Comparison of ENCODE assay signal across 16 cellular contexts in genomic region chr17:16005641-16006040, GRCh38. TPM values are rescaled to one million over a fixed set of nuclear protein-coding genes. Genes with fewer than 3 reads are reported as not detected.
DNase-seq lines count a peak whose midpoint lies in the region; ATAC-seq and TF ChIP-seq lines count a peak whose summit lies in the region.
"Had no signal": no experiment of that assay in that cellular context is flagged by ENCODE, and none has a peak within 500 bp of the region (broad histone marks: within the 10 kb centered on the region; RNA-seq: fewer than 3 reads in every experiment).

No MANE protein-coding gene starts in this region.

- H3K36me3 ChIP-seq in lower lobe of right lung (peaks cover 94% of the 10 kb centered on the region), psoas muscle (ENCODE audit: insufficient read depth in 1 of 2, low read depth in 1 of 2) (peaks cover 40 to 99% of the 10 kb centered on the region in 2 donors), ascending aorta (peaks cover 63 to 79% of the 10 kb centered on the region in 2 donors)

- H3K4me3 Mint-ChIP-seq in activated naive CD8-positive, alpha-beta T cell: no peak overlapping the region
- H3K4me3 Mint-ChIP-seq in activated naive CD8-positive, alpha-beta T cell treated with anti-CD3 and anti-CD28 coated beads for 36 hours: no peak overlapping the region
- no peak overlapping the region for H3K4me3 Mint-ChIP-seq in T-helper 17 cell
- no peak overlapping the region for H3K4me3 Mint-ChIP-seq in activated naive CD4-positive, alpha-beta T cell treated with anti-CD3 and anti-CD28 coated beads, Interleukin-2, amount 10 ng/mL, durations not matched to agents 7 days and 5 days
- H3K4me3 Mint-ChIP-seq: CD4-positive, alpha-beta T cell had no signal

- ATAC-seq in T-helper 17 cell (no peak), lower lobe of right lung (no peak), psoas muscle (no peak)
- ATAC-seq: A549 had no signal

- intact Hi-C loops in lower lobe of right lung (cut with DNase I) (no loop called here), psoas muscle (cut with DNase I) (no loop called here), ascending aorta (cut with DNase I) (no loop called here)

- H3K27ac ChIP-seq in lower lobe of right lung: peak overlapping the region; percentile 15
- peak overlapping the region; percentile 50 for H3K27ac ChIP-seq in psoas muscle
- H3K27ac ChIP-seq in ascending aorta: no peak overlapping the region
- H3K27ac ChIP-seq: 22Rv1, A549, C4-2B, HL-60 had no signal

- H3K27ac Mint-ChIP-seq in activated naive CD8-positive, alpha-beta T cell: peak overlapping the region; percentile 34
- no peak overlapping the region for H3K27ac Mint-ChIP-seq in activated naive CD8-positive, alpha-beta T cell treated with anti-CD3 and anti-CD28 coated beads for 36 hours
- H3K27ac Mint-ChIP-seq in T-helper 17 cell: peak overlapping the region; percentile 51
- H3K27ac Mint-ChIP-seq in activated naive CD4-positive, alpha-beta T cell treated with anti-CD3 and anti-CD28 coated beads, Interleukin-2, amount 10 ng/mL, durations not matched to agents 7 days and 5 days: no peak overlapping the region

- peaks cover 36% of the 10 kb centered on the region for H3K36me3 Mint-ChIP-seq in activated naive CD8-positive, alpha-beta T cell
- peaks cover 69% of the 10 kb centered on the region for H3K36me3 Mint-ChIP-seq in activated naive CD8-positive, alpha-beta T cell treated with anti-CD3 and anti-CD28 coated beads for 36 hours
- peaks cover 26% of the 10 kb centered on the region for H3K36me3 Mint-ChIP-seq in T-helper 17 cell (ENCODE audit: low read depth)
- peaks cover 75% of the 10 kb centered on the region for H3K36me3 Mint-ChIP-seq in activated naive CD4-positive, alpha-beta T cell treated with anti-CD3 and anti-CD28 coated beads, Interleukin-2, amount 10 ng/mL, durations not matched to agents 7 days and 5 days

- no peaks in the 10 kb centered on the region for H3K9me3 Mint-ChIP-seq in activated naive CD8-positive, alpha-beta T cell (ENCODE audit: low read depth)
- H3K9me3 Mint-ChIP-seq in activated naive CD8-positive, alpha-beta T cell treated with anti-CD3 and anti-CD28 coated beads for 36 hours: peaks cover 4% of the 10 kb centered on the region
- H3K9me3 Mint-ChIP-seq in activated naive CD4-positive, alpha-beta T cell treated with anti-CD3 and anti-CD28 coated beads, Interleukin-2, amount 10 ng/mL, durations not matched to agents 7 days and 5 days: no peaks in the 10 kb centered on the region
- H3K9me3 Mint-ChIP-seq: CD4-positive, alpha-beta T cell had no signal

- no peaks in the 10 kb centered on the region for H3K27me3 Mint-ChIP-seq in activated naive CD8-positive, alpha-beta T cell
- no peaks in the 10 kb centered on the region for H3K27me3 Mint-ChIP-seq in activated naive CD8-positive, alpha-beta T cell treated with anti-CD3 and anti-CD28 coated beads for 36 hours
- H3K27me3 Mint-ChIP-seq in T-helper 17 cell: no peaks in the 10 kb centered on the region
- no peaks in the 10 kb centered on the region for H3K27me3 Mint-ChIP-seq in activated naive CD4-positive, alpha-beta T cell treated with anti-CD3 and anti-CD28 coated beads, Interleukin-2, amount 10 ng/mL, durations not matched to agents 7 days and 5 days
- H3K27me3 Mint-ChIP-seq: CD4-positive, alpha-beta T cell had no signal

- 90 to 95% (median 94%) methylated on average over 1 of the region's 1 CpG for WGBS in psoas muscle, 3 donors

- peaks cover 26% of the 10 kb centered on the region for H3K4me1 ChIP-seq in lower lobe of right lung
- peaks cover 13% of the 10 kb centered on the region for H3K4me1 ChIP-seq in psoas muscle
- peaks cover 4 to 5% of the 10 kb centered on the region in 2 donors for H3K4me1 ChIP-seq in ascending aorta
- H3K4me1 ChIP-seq: Caco-2 had no signal

- no peaks in the 10 kb centered on the region for H3K27me3 ChIP-seq in lower lobe of right lung (ENCODE audit: low read depth)
- no peaks in the 10 kb centered on the region for H3K27me3 ChIP-seq in psoas muscle (ENCODE audit: insufficient read depth in 3 of 3, low read length in 2 of 3)
- H3K27me3 ChIP-seq in ascending aorta: no peaks in the 10 kb centered on the region

- CTCF ChIA-PET in activated naive CD4-positive, alpha-beta T cell treated with anti-CD3 and anti-CD28 coated beads, Interleukin-2, amount 10 ng/mL, durations not matched to agents 7 days and 5 days (lab: Charles Lee): interaction anchor here (0.7 to 0.9 kb wide), 2 partner anchors 8 to 27 kb away, joined by 3 read pairs; no protein-coding TSS in a partner anchor

- no peak for TF ChIP-seq CTCF in lower lobe of right lung (IDR thresholded peaks at IDR 0.05)
- TF ChIP-seq CTCF in psoas muscle (IDR thresholded peaks at IDR 0.05): no peak
- no peak for TF ChIP-seq CTCF in ascending aorta (IDR thresholded peaks at IDR 0.05)

- no peaks in the 10 kb centered on the region for H3K9me3 ChIP-seq in T-helper 17 cell (ENCODE audit: control insufficient read depth, low read length, poor library complexity, severe bottlenecking)
- H3K9me3 ChIP-seq in lower lobe of right lung: no peaks in the 10 kb centered on the region
- no peaks in the 10 kb centered on the region for H3K9me3 ChIP-seq in psoas muscle
- no peaks in the 10 kb centered on the region for H3K9me3 ChIP-seq in ascending aorta
- H3K9me3 ChIP-seq: Caco-2 had no signal

- no peak for DNase-seq in activated naive CD8-positive, alpha-beta T cell treated with anti-CD3 and anti-CD28 coated beads for 36 hours
- DNase-seq in T-helper 17 cell: no peak
- DNase-seq in lower lobe of right lung: no peak
- no peak for DNase-seq in psoas muscle
- DNase-seq in ascending aorta (ENCODE audit: low spot score in 2 of 2): no peak
- DNase-seq in activated gamma-delta T cell treated with Interleukin-2 at 50 U/mL for 16 hours: no peak
- no peak for DNase-seq in activated naive CD4-positive, alpha-beta T cell treated with anti-CD3 and anti-CD28 coated beads, Interleukin-2, amount 10 ng/mL, durations not matched to agents 7 days and 5 days
- DNase-seq: AML-193; Caco-2; CD4-positive, alpha-beta T cell had no signal

- H3K4me3 ChIP-seq in lower lobe of right lung (no peak overlapping the region), psoas muscle (no peak overlapping the region), ascending aorta (no peak overlapping the region)
- H3K4me3 ChIP-seq: A549, HAP-1 had no signal

- peaks cover 45% of the 10 kb centered on the region for H3K4me1 Mint-ChIP-seq in activated naive CD8-positive, alpha-beta T cell (ENCODE audit: low read depth)
- H3K4me1 Mint-ChIP-seq in activated naive CD8-positive, alpha-beta T cell treated with anti-CD3 and anti-CD28 coated beads for 36 hours: peaks cover 46% of the 10 kb centered on the region
- peaks cover 36% of the 10 kb centered on the region for H3K4me1 Mint-ChIP-seq in T-helper 17 cell
- peaks cover 25% of the 10 kb centered on the region for H3K4me1 Mint-ChIP-seq in activated naive CD4-positive, alpha-beta T cell treated with anti-CD3 and anti-CD28 coated beads, Interleukin-2, amount 10 ng/mL, durations not matched to agents 7 days and 5 days

RNA-seq across cellular contexts. Expression of gene TTC19, which starts 6.0 kb away (rescaled TPM):
- total RNA-seq in activated naive CD8-positive, alpha-beta T cell treated with anti-CD3 and anti-CD28 coated beads for 36 hours: 10 to 100 TPM; 39.7 to 41.2 TPM
- total RNA-seq in T-helper 17 cell (10 to 100 TPM; 46.9 to 49.0 TPM), lower lobe of right lung (36.0 TPM), psoas muscle (10 to 100 TPM; 16.5 to 31.5 (median 29.0) TPM), ascending aorta (158 TPM)
- 10 to 100 TPM; 17.6 to 34.2 (median 19.2) TPM for polyA plus RNA-seq in psoas muscle

RNA-seq across cellular contexts. Expression of gene ZSWIM7, which starts 6.1 kb away (rescaled TPM):
- total RNA-seq in activated naive CD8-positive, alpha-beta T cell treated with anti-CD3 and anti-CD28 coated beads for 36 hours: 10 to 100 TPM; 10.8 to 13.4 TPM
- total RNA-seq in T-helper 17 cell (10 to 100 TPM; 15.4 to 17.5 TPM), lower lobe of right lung (21.3 TPM), psoas muscle (10 to 100 TPM; 29.1 to 46.6 (median 38.0) TPM), ascending aorta (0.75 TPM)
- 10 to 100 TPM; 32.8 to 78.0 (median 70.0) TPM for polyA plus RNA-seq in psoas muscle

Comparison
In these comparisons a context has a peak if more than half of its experiments do, and no peak if none do; other contexts are left out.
1. H3K27ac Mint-ChIP-seq: peak in activated naive CD8-positive, alpha-beta T cell (single experiment) and T-helper 17 cell (single experiment); none in activated naive CD8-positive, alpha-beta T cell treated with anti-CD3 and anti-CD28 coated beads for 36 hours (single experiment) and activated naive CD4-positive, alpha-beta T cell treated with anti-CD3 and anti-CD28 coated beads, Interleukin-2, amount 10 ng/mL, durations not matched to agents 7 days and 5 days (single experiment).
2. H3K27ac ChIP-seq: peak in lower lobe of right lung (single experiment) and psoas muscle (single experiment); none in ascending aorta (0 of 2).